ENCODE assay signal across 11 cellular contexts in the genomic region with DNA sequence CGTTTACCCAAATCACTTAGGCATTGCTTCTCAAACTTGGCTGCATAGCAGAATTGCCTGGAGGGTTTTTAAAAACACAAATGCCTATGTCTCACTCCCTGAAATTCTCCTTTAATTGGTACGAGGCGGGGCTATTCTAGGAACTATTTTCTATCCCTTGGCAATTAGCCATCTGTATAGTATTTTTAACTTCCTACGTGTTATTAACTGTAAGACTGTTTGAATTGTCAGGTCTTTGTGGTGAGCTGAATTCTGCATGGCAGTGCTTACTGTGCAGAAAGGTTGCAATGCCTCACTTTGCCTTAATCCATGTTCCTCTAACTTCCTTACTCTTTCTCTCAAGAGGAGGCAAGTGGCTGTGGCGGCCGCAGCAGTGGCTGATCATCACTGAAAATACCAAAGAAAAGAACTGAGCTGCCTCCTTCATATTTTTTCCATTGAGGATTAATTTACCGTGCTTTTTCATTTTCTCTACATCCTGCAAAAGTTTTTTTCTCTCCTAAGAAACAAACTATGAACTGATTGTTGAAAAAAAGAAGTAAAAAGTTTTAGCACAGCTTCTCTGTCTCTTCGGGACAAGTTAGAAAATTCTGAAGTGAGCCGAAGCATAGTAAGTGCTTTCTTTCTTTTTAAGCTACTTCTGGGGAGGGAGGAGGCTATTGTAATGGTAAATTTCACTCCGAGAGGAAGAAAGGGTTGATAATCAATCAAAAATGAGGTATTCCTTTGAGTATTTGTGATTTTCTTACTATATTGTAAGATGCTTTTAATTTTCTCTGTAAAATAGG. TPM values are rescaled to one million over a fixed set of nuclear protein-coding genes. Genes with fewer than 3 reads are reported as not detected.
A peak's percentile ranks its signal among the peaks of the same experiment; 100 is the strongest.
DNase-seq lines count a peak whose midpoint lies in the region; ATAC-seq and TF ChIP-seq lines count a peak whose summit lies in the region.
"Had no signal": no experiment of that assay in that cellular context is flagged by ENCODE, and none has a peak within 500 bp of the region (broad histone marks: within the 10 kb centered on the region; RNA-seq: fewer than 3 reads in every experiment).

TSS of gene SHROOM3 (plus strand) at position 329 of the 788 bp plus-strand sequence. CDS start 824 bp downstream, outside the sequence.

- no peaks in the 10 kb centered on the region for H3K27me3 ChIP-seq in PC-3 (ENCODE audit: low read length)

- no peak within 1 kb of the TSS for H2AFZ ChIP-seq in PC-3 (ENCODE audit: low read length)

- H3F3A ChIP-seq in PC-3 (ENCODE audit: low read length, unreplicated experiment), result no peaks in the 10 kb centered on the region

- H3K9me3 ChIP-seq in PC-3 (ENCODE audit: low read length), result no peaks in the 10 kb centered on the region
- H3K9me3 ChIP-seq: BE2C had no signal

- no peaks in the 10 kb centered on the region for H4K20me1 ChIP-seq in PC-3 (ENCODE audit: low read length)

- H3K36me3 Mint-ChIP-seq in nephron (ENCODE audit: low read depth), result no peaks in the 10 kb centered on the region

- no peaks in the 10 kb centered on the region for H3K79me2 ChIP-seq in PC-3 (ENCODE audit: low read length)

- TF ChIP-seq CTCF in PC-3 (conservative IDR thresholded peaks at IDR 0.05; ENCODE audit: low read depth, low read length), result no peak
- no peak for TF ChIP-seq CTCF in fibroblast of pulmonary artery (IDR thresholded peaks at IDR 0.05; ENCODE audit: low read length, missing control alignments)
- no peak for TF ChIP-seq CTCF in nephron (IDR thresholded peaks at IDR 0.05; ENCODE audit: unreplicated experiment in 3 of 3)

- CTCF ChIA-PET in PC-3 (lab: Charles Lee), result no interaction called here

- H3K36me3 ChIP-seq in PC-3 (ENCODE audit: low read depth, low read length), result no peaks in the 10 kb centered on the region; the same call in 1 of the 2 replicates
- H3K36me3 ChIP-seq: BE2C had no signal

- peak; percentile 34 for DNase-seq in AG20443 (ENCODE audit: low spot score)
- DNase-seq in PC-3, result peak; percentile 35
- no peak for DNase-seq in fibroblast of pulmonary artery (ENCODE audit: low read depth)
- no peak for DNase-seq in NCI-H146 (lab: John Stamatoyannopoulos, UW)
- DNase-seq: activated CD8-positive, alpha-beta memory T cell treated with anti-CD3 and anti-CD28 coated beads, Interleukin-2, amount 50 U/mL, for 4 hours; BE2C; NCI-H187 treated with DMSO at 0.1 percent for 48 hours had no signal

- H3K4me1 Mint-ChIP-seq in nephron, result peaks cover 15% of the 10 kb centered on the region

- H3K27ac Mint-ChIP-seq in nephron, result peak within 1 kb of the TSS; percentile 54 to 86 (median 76)

- H3K4me2 ChIP-seq in PC-3 (ENCODE audit: low read length), result no peak within 1 kb of the TSS

- peak within 1 kb of the TSS; percentile 73 to 83 (median 83) for H3K4me3 Mint-ChIP-seq in nephron

- H3K4me3 ChIP-seq in PC-3 (ENCODE audit: low read length), result no peak within 1 kb of the TSS
- H3K4me3 ChIP-seq in fibroblast of pulmonary artery (replicated peaks; ENCODE audit: low read depth, low read length), result peak within 1 kb of the TSS; percentile 30

- no peaks in the 10 kb centered on the region for H3K9me3 Mint-ChIP-seq in nephron

- H3K4me1 ChIP-seq in PC-3 (ENCODE audit: insufficient read depth, low read length), result 0 out of 2 replicates have a peak, but pooled peaks cover 3% of the 10 kb centered on the region
- H3K4me1 ChIP-seq: BE2C had no signal

- POLR2A ChIA-PET in PC-3 (lab: Charles Lee; ENCODE audit: unreplicated experiment), result no interaction called here

- BruUV-seq in PC-3 (replicated peaks; lab: Mats Ljungman, UMichigan), result no TSS peak

- intact Hi-C loops in PC-3 (cut with micrococcal nuclease), result loop anchor here (5.0 kb wide), 2 partner anchors 312 to 607 kb away; no protein-coding TSS in a partner anchor

- no peak for ATAC-seq in PC-3
- ATAC-seq in HG03175 (IDR thresholded peaks at IDR 0.05; ENCODE audit: unreplicated experiment), result no peak
- no peak for ATAC-seq in HG03342 (IDR thresholded peaks at IDR 0.05; ENCODE audit: unreplicated experiment)
- no peak for ATAC-seq in HG02885 (IDR thresholded peaks at IDR 0.05; ENCODE audit: poor library complexity, unreplicated experiment)

- H3K27ac ChIP-seq in PC-3 (ENCODE audit: low read length), result no peak within 1 kb of the TSS

- no peak within 1 kb of the TSS for H3K9ac ChIP-seq in PC-3 (ENCODE audit: low read length)

- H3K27me3 Mint-ChIP-seq in nephron (ENCODE audit: low read depth), result peaks cover 5% of the 10 kb centered on the region

- H3K9me2 ChIP-seq in PC-3 (replicated peaks; ENCODE audit: low read length), result no peaks in the 10 kb centered on the region

RNA-seq across cellular contexts. Expression of gene SHROOM3, which starts in this region (rescaled TPM):
- 27.8 and 28.7 TPM in 2 replicates for total RNA-seq in PC-3 (2014; rRNA removed)

Comparison
In these comparisons a context has a peak if more than half of its experiments do, and no peak if none do; other contexts are left out.
1. DNase-seq: peak in AG20443 (single experiment) and PC-3 (single experiment); none in fibroblast of pulmonary artery (single experiment) and NCI-H146 (single experiment).